In genomic region chr1:40780678-40781613, GRCh38 we compare ENCODE assay signal across 24 cellular contexts. TPM values are rescaled to one million over a fixed set of nuclear protein-coding genes. Genes with fewer than 3 reads are reported as not detected.
A peak's percentile ranks its signal among the peaks of the same experiment; 100 is the strongest.
DNase-seq lines count a peak whose midpoint lies in the region; ATAC-seq and TF ChIP-seq lines count a peak whose summit lies in the region.
"Had no signal": no experiment of that assay in that cellular context is flagged by ENCODE, and none has a peak within 500 bp of the region (broad histone marks: within the 10 kb centered on the region; RNA-seq: fewer than 3 reads in every experiment).

No MANE protein-coding gene starts in this region.

- no peak overlapping the region for H3K18ac ChIP-seq in mesenchymal stem cell (ENCODE audit: low read depth in 1 of 2, low read length in 2 of 2)

- H2BK5ac ChIP-seq in mesenchymal stem cell (ENCODE audit: low read depth, low read length, poor library complexity, severe bottlenecking) = no peak overlapping the region

- peaks cover 13% of the 10 kb centered on the region for H3K9me3 ChIP-seq in mesenchymal stem cell (ENCODE audit: control insufficient read depth, low read length)
- no peaks in the 10 kb centered on the region for H3K9me3 ChIP-seq in CD8-positive, alpha-beta T cell (ENCODE audit: low read length)
- H3K9me3 ChIP-seq: testis had no signal

- no peak for DNase-seq in activated CD4-positive, alpha-beta T cell treated with anti-CD3 and anti-CD28 coated beads for 36 hours
- DNase-seq in activated CD4-positive, alpha-beta T cell treated with anti-CD3 and anti-CD28 coated beads, Interleukin-2, amount 10 ng/mL, durations not matched to agents 24 days and 14 days = no peak
- peak; percentile 71 for DNase-seq in NCI-H69 (lab: John Stamatoyannopoulos, UW)
- peak; percentile 51 for DNase-seq in mesenchymal stem cell
- no peak for DNase-seq in stimulated activated effector memory CD8-positive, alpha-beta T cell treated with anti-CD3 and anti-CD28 coated beads, Interleukin-12 subunit alpha, Interleukin-12 subunit beta, amount 100 ng/mL, for 72 hours (ENCODE audit: low spot score in 2 of 2)
- no peak for DNase-seq in substantia nigra (lab: John Stamatoyannopoulos, UW)
- DNase-seq in CD8-positive, alpha-beta T cell = no peak
- no peak for DNase-seq in CD14-positive monocyte (ENCODE audit: low spot score)
- DNase-seq: activated CD8-positive, alpha-beta T cell treated with anti-CD3 and anti-CD28 coated beads for 36 hours; activated T-cell treated with anti-CD3 and anti-CD28 coated beads, Interleukin-2, amount 50 U/mL, for 1 hour; amygdala; dermis blood vessel endothelial cell; HCEC 1CT; KBM-7; kidney glomerular epithelial cell; MV-4-11; naive thymus-derived CD8-positive, alpha-beta T cell; NCI-H1930; stimulated activated CD4-positive, alpha-beta T cell treated with anti-CD3 and anti-CD28 coated beads, Interleukin-1b, Interleukin-23, amount 100 ng/mL, for 48 hours; testis had no signal

- H3K4me1 ChIP-seq in mesenchymal stem cell (ENCODE audit: control insufficient read depth, insufficient read depth, low read depth, low read length) = peaks cover 28% of the 10 kb centered on the region
- H3K4me1 ChIP-seq in CD8-positive, alpha-beta T cell (ENCODE audit: insufficient read depth, low read length) = peaks cover 7% of the 10 kb centered on the region
- H3K4me1 ChIP-seq: testis had no signal

- H3K4me2 ChIP-seq in mesenchymal stem cell (ENCODE audit: low read length, poor library complexity, severe bottlenecking) = no peak overlapping the region

- H3K23ac ChIP-seq in mesenchymal stem cell (ENCODE audit: low read length in 2 of 2) = no peak overlapping the region

- intact Hi-C loops in activated CD4-positive, alpha-beta T cell treated with anti-CD3 and anti-CD28 coated beads for 36 hours (cut with DNase I, micrococcal nuclease) = loop anchor here in 1 of 2 experiments (10.0 kb wide), 1 partner anchor 174 kb away; no protein-coding TSS in a partner anchor
- intact Hi-C loops in activated CD4-positive, alpha-beta T cell treated with anti-CD3 and anti-CD28 coated beads, Interleukin-2, amount 10 ng/mL, durations not matched to agents 24 days and 14 days (cut with micrococcal nuclease) = no loop called here
- intact Hi-C loops in CD8-positive, alpha-beta T cell (cut with DNase I, micrococcal nuclease) = no loop called here
- intact Hi-C loops in CD14-positive monocyte (cut with micrococcal nuclease) = no loop called here

- H2BK120ac ChIP-seq in mesenchymal stem cell (ENCODE audit: low read depth, low read length) = no peak overlapping the region

- no peak overlapping the region for H2BK12ac ChIP-seq in mesenchymal stem cell (ENCODE audit: low read length in 2 of 2)

- H3K4me3 Mint-ChIP-seq in activated CD4-positive, alpha-beta T cell treated with anti-CD3 and anti-CD28 coated beads for 36 hours = no peak overlapping the region
- H3K4me3 Mint-ChIP-seq in activated CD4-positive, alpha-beta T cell treated with anti-CD3 and anti-CD28 coated beads, Interleukin-2, amount 10 ng/mL, durations not matched to agents 24 days and 14 days = no peak overlapping the region
- no peak overlapping the region for H3K4me3 Mint-ChIP-seq in stimulated activated effector memory CD8-positive, alpha-beta T cell treated with anti-CD3 and anti-CD28 coated beads, Interleukin-12 subunit alpha, Interleukin-12 subunit beta, amount 100 ng/mL, for 72 hours
- no peak overlapping the region for H3K4me3 Mint-ChIP-seq in CD8-positive, alpha-beta T cell
- H3K4me3 Mint-ChIP-seq in CD14-positive monocyte = peak overlapping the region in 1 of 2 donors; percentile 44
- H3K4me3 Mint-ChIP-seq: activated CD8-positive, alpha-beta T cell treated with anti-CD3 and anti-CD28 coated beads for 36 hours; stimulated activated memory B cell treated with anti-CD40 and anti-IgM and Interleukin-4, amounts not matched to agents 10 μg/mL and 1 μg/mL and 100 μg/mL, for 72 hours had no signal

- no peak overlapping the region for H3K14ac ChIP-seq in mesenchymal stem cell (ENCODE audit: low read length in 2 of 2)

- no peak overlapping the region for H4K91ac ChIP-seq in mesenchymal stem cell (ENCODE audit: low read length)

- no peak overlapping the region for H2AFZ ChIP-seq in mesenchymal stem cell (ENCODE audit: low read depth, low read length)
- H2AFZ ChIP-seq: parathyroid adenoma had no signal

- H3K79me1 ChIP-seq in mesenchymal stem cell (replicated peaks; ENCODE audit: low read length, poor library complexity, severe bottlenecking) = no peaks in the 10 kb centered on the region

- CTCF ChIA-PET in activated CD4-positive, alpha-beta T cell treated with anti-CD3 and anti-CD28 coated beads for 36 hours (lab: Charles Lee) = no interaction called here
- CTCF ChIA-PET in CD8-positive, alpha-beta T cell (lab: Charles Lee) = interaction anchor here (0.6 to 14.1 kb wide), 4 partner anchors 10 to 168 kb away, joined by 3 to 286 read pairs (median 3); no protein-coding TSS in a partner anchor

- no peak overlapping the region for H3K4me3 ChIP-seq in mesenchymal stem cell (ENCODE audit: insufficient read depth in 1 of 2, low read depth in 1 of 2, low read length in 2 of 2)
- H3K4me3 ChIP-seq in CD8-positive, alpha-beta T cell (ENCODE audit: low read depth, low read length) = no peak overlapping the region
- H3K4me3 ChIP-seq: cardiac muscle cell, testis had no signal

- TF ChIP-seq CTCF in CD8-positive, alpha-beta T cell (IDR thresholded peaks at IDR 0.05) = no peak
- TF ChIP-seq CTCF in CD14-positive monocyte (IDR thresholded peaks at IDR 0.05) = no peak

- peaks cover 6% of the 10 kb centered on the region for H3K4me1 Mint-ChIP-seq in activated CD4-positive, alpha-beta T cell treated with anti-CD3 and anti-CD28 coated beads for 36 hours
- peaks cover 7% of the 10 kb centered on the region for H3K4me1 Mint-ChIP-seq in activated CD4-positive, alpha-beta T cell treated with anti-CD3 and anti-CD28 coated beads, Interleukin-2, amount 10 ng/mL, durations not matched to agents 24 days and 14 days
- H3K4me1 Mint-ChIP-seq in stimulated activated effector memory CD8-positive, alpha-beta T cell treated with anti-CD3 and anti-CD28 coated beads, Interleukin-12 subunit alpha, Interleukin-12 subunit beta, amount 100 ng/mL, for 72 hours = peaks cover 15% of the 10 kb centered on the region
- H3K4me1 Mint-ChIP-seq in CD8-positive, alpha-beta T cell (ENCODE audit: low read depth) = peaks cover 9% of the 10 kb centered on the region
- H3K4me1 Mint-ChIP-seq in CD14-positive monocyte = peaks cover 13% of the 10 kb centered on the region

- H2AK5ac ChIP-seq in mesenchymal stem cell (ENCODE audit: low read length, severe bottlenecking) = no peak overlapping the region

- WGBS in mesenchymal stem cell = 71% methylated on average over 10 of the region's 11 CpGs

- H3K27me3 Mint-ChIP-seq in activated CD4-positive, alpha-beta T cell treated with anti-CD3 and anti-CD28 coated beads for 36 hours = peaks cover 26% of the 10 kb centered on the region
- H3K27me3 Mint-ChIP-seq in activated CD4-positive, alpha-beta T cell treated with anti-CD3 and anti-CD28 coated beads, Interleukin-2, amount 10 ng/mL, durations not matched to agents 24 days and 14 days = peaks cover 36% of the 10 kb centered on the region
- peaks cover 17% of the 10 kb centered on the region for H3K27me3 Mint-ChIP-seq in CD8-positive, alpha-beta T cell (ENCODE audit: low read depth)
- H3K27me3 Mint-ChIP-seq in CD14-positive monocyte (ENCODE audit: low read depth in 3 of 3) = peaks cover 42 to 49% (median 42%) of the 10 kb centered on the region in 3 donors

- ATAC-seq in activated CD4-positive, alpha-beta T cell treated with anti-CD3 and anti-CD28 coated beads for 36 hours = no peak
- ATAC-seq in stimulated activated effector memory CD8-positive, alpha-beta T cell treated with anti-CD3 and anti-CD28 coated beads, Interleukin-12 subunit alpha, Interleukin-12 subunit beta, amount 100 ng/mL, for 72 hours = no peak
- ATAC-seq in CD8-positive, alpha-beta T cell = no peak
- ATAC-seq: activated CD8-positive, alpha-beta T cell treated with anti-CD3 and anti-CD28 coated beads for 36 hours; naive thymus-derived CD8-positive, alpha-beta T cell; stimulated activated memory B cell treated with anti-CD40 and anti-IgM and Interleukin-4, amounts not matched to agents 10 μg/mL and 1 μg/mL and 100 μg/mL, for 72 hours had no signal

- H3K9ac ChIP-seq in mesenchymal stem cell (ENCODE audit: low read length) = no peak overlapping the region
- H3K9ac ChIP-seq: parathyroid adenoma had no signal

- H3K36me3 Mint-ChIP-seq in activated CD4-positive, alpha-beta T cell treated with anti-CD3 and anti-CD28 coated beads for 36 hours (ENCODE audit: low read depth) = peaks cover 21% of the 10 kb centered on the region
- peaks cover 20% of the 10 kb centered on the region for H3K36me3 Mint-ChIP-seq in activated CD4-positive, alpha-beta T cell treated with anti-CD3 and anti-CD28 coated beads, Interleukin-2, amount 10 ng/mL, durations not matched to agents 24 days and 14 days (ENCODE audit: low read depth)
- peaks cover 11% of the 10 kb centered on the region for H3K36me3 Mint-ChIP-seq in stimulated activated effector memory CD8-positive, alpha-beta T cell treated with anti-CD3 and anti-CD28 coated beads, Interleukin-12 subunit alpha, Interleukin-12 subunit beta, amount 100 ng/mL, for 72 hours
- peaks cover 15% of the 10 kb centered on the region for H3K36me3 Mint-ChIP-seq in CD8-positive, alpha-beta T cell
- peaks cover 23 to 25% of the 10 kb centered on the region in 2 donors for H3K36me3 Mint-ChIP-seq in CD14-positive monocyte

- H3K27ac Mint-ChIP-seq in activated CD4-positive, alpha-beta T cell treated with anti-CD3 and anti-CD28 coated beads for 36 hours = peak overlapping the region; percentile 33
- H3K27ac Mint-ChIP-seq in activated CD4-positive, alpha-beta T cell treated with anti-CD3 and anti-CD28 coated beads, Interleukin-2, amount 10 ng/mL, durations not matched to agents 24 days and 14 days = no peak overlapping the region
- H3K27ac Mint-ChIP-seq in stimulated activated effector memory CD8-positive, alpha-beta T cell treated with anti-CD3 and anti-CD28 coated beads, Interleukin-12 subunit alpha, Interleukin-12 subunit beta, amount 100 ng/mL, for 72 hours = peak overlapping the region; percentile 48
- H3K27ac Mint-ChIP-seq in CD8-positive, alpha-beta T cell = no peak overlapping the region
- peak overlapping the region in 1 of 7 donors; percentile 4 for H3K27ac Mint-ChIP-seq in CD14-positive monocyte
- H3K27ac Mint-ChIP-seq: activated CD8-positive, alpha-beta T cell treated with anti-CD3 and anti-CD28 coated beads for 36 hours; stimulated activated memory B cell treated with anti-CD40 and anti-IgM and Interleukin-4, amounts not matched to agents 10 μg/mL and 1 μg/mL and 100 μg/mL, for 72 hours had no signal

- H3K27me3 ChIP-seq in mesenchymal stem cell (ENCODE audit: control insufficient read depth in 1 of 2, insufficient read depth in 1 of 2, low read length in 2 of 2) = peaks cover 11 to 50% of the 10 kb centered on the region in 2 experiments
- peaks cover 10% of the 10 kb centered on the region for H3K27me3 ChIP-seq in CD8-positive, alpha-beta T cell (ENCODE audit: insufficient read depth, low read length)
- H3K27me3 ChIP-seq: testis had no signal

- no peaks in the 10 kb centered on the region for H3K9me3 Mint-ChIP-seq in activated CD4-positive, alpha-beta T cell treated with anti-CD3 and anti-CD28 coated beads for 36 hours (ENCODE audit: low read depth)
- H3K9me3 Mint-ChIP-seq in activated CD4-positive, alpha-beta T cell treated with anti-CD3 and anti-CD28 coated beads, Interleukin-2, amount 10 ng/mL, durations not matched to agents 24 days and 14 days = no peaks in the 10 kb centered on the region
- no peaks in the 10 kb centered on the region for H3K9me3 Mint-ChIP-seq in stimulated activated effector memory CD8-positive, alpha-beta T cell treated with anti-CD3 and anti-CD28 coated beads, Interleukin-12 subunit alpha, Interleukin-12 subunit beta, amount 100 ng/mL, for 72 hours
- no peaks in the 10 kb centered on the region for H3K9me3 Mint-ChIP-seq in CD8-positive, alpha-beta T cell
- H3K9me3 Mint-ChIP-seq in CD14-positive monocyte = peaks cover 2 to 15% (median 7%) of the 10 kb centered on the region in 7 donors

- peaks cover 5 to 17% of the 10 kb centered on the region in 2 experiments for H3K36me3 ChIP-seq in mesenchymal stem cell (ENCODE audit: control insufficient read depth in 1 of 2, insufficient read depth in 2 of 2, low read depth in 1 of 2, low read length in 2 of 2)
- no peaks in the 10 kb centered on the region for H3K36me3 ChIP-seq in CD8-positive, alpha-beta T cell (ENCODE audit: insufficient read depth, low read length)
- H3K36me3 ChIP-seq: cardiac muscle cell had no signal

- H3K27ac ChIP-seq in mesenchymal stem cell (ENCODE audit: low read length, poor library complexity, severe bottlenecking) = no peak overlapping the region
- no peak overlapping the region for H3K27ac ChIP-seq in substantia nigra (ENCODE audit: low read depth, low read length, poor library complexity, severe bottlenecking)
- H3K27ac ChIP-seq in CD8-positive, alpha-beta T cell (ENCODE audit: low read depth, low read length) = no peak overlapping the region
- H3K27ac ChIP-seq: C4-2B, cardiac muscle cell, parathyroid adenoma, testis had no signal

- no peak overlapping the region for H2BK15ac ChIP-seq in mesenchymal stem cell (ENCODE audit: low read depth, poor library complexity, severe bottlenecking)

- H4K8ac ChIP-seq in mesenchymal stem cell (ENCODE audit: low read length) = no peak overlapping the region

- H3K4ac ChIP-seq in mesenchymal stem cell (ENCODE audit: low read depth in 1 of 2, low read length in 2 of 2) = no peak overlapping the region

- POLR2A ChIA-PET in activated CD4-positive, alpha-beta T cell treated with anti-CD3 and anti-CD28 coated beads for 36 hours (lab: Charles Lee) = no interaction called here
- POLR2A ChIA-PET in CD8-positive, alpha-beta T cell (lab: Charles Lee) = no interaction called here

RNA-seq across cellular contexts. Expression of gene KCNQ4, which starts 2.6 kb away (rescaled TPM):
- total RNA-seq in activated CD4-positive, alpha-beta T cell treated with anti-CD3 and anti-CD28 coated beads for 36 hours = under 1 TPM; 0.43 to 0.58 TPM
- total RNA-seq in activated CD4-positive, alpha-beta T cell treated with anti-CD3 and anti-CD28 coated beads, Interleukin-2, amount 10 ng/mL, durations not matched to agents 24 days and 14 days = 1.4 and 1.5 TPM in 2 replicates
- polyA plus RNA-seq in mesenchymal stem cell (2013, experiment 1 of 2) = 0.10 TPM
- polyA plus RNA-seq in mesenchymal stem cell (2013, experiment 2 of 2) = 0.14 TPM
- total RNA-seq in CD8-positive, alpha-beta T cell = under 1 TPM; 0.31 to 0.35 TPM
- not detected for polyA plus RNA-seq in CD14-positive monocyte
- total RNA-seq: dermis blood vessel endothelial cell had no signal

Comparison
In these comparisons a context has a peak if more than half of its experiments do, and no peak if none do; other contexts are left out.
1. H3K27ac Mint-ChIP-seq: peak in activated CD4-positive, alpha-beta T cell treated with anti-CD3 and anti-CD28 coated beads for 36 hours (single experiment) and stimulated activated effector memory CD8-positive, alpha-beta T cell treated with anti-CD3 and anti-CD28 coated beads, Interleukin-12 subunit alpha, Interleukin-12 subunit beta, amount 100 ng/mL, for 72 hours (single experiment); none in activated CD4-positive, alpha-beta T cell treated with anti-CD3 and anti-CD28 coated beads, Interleukin-2, amount 10 ng/mL, durations not matched to agents 24 days and 14 days (single experiment) and CD8-positive, alpha-beta T cell (single experiment).
2. DNase-seq: peak in NCI-H69 (single experiment) and mesenchymal stem cell (single experiment); none in activated CD4-positive, alpha-beta T cell treated with anti-CD3 and anti-CD28 coated beads for 36 hours (single experiment), activated CD4-positive, alpha-beta T cell treated with anti-CD3 and anti-CD28 coated beads, Interleukin-2, amount 10 ng/mL, durations not matched to agents 24 days and 14 days (single experiment), stimulated activated effector memory CD8-positive, alpha-beta T cell treated with anti-CD3 and anti-CD28 coated beads, Interleukin-12 subunit alpha, Interleukin-12 subunit beta, amount 100 ng/mL, for 72 hours (0 of 2), substantia nigra (0 of 49), CD8-positive, alpha-beta T cell (0 of 7) and CD14-positive monocyte (single experiment).